Comparison of ENCODE assay signal across 20 cellular contexts in the genomic region with DNA sequence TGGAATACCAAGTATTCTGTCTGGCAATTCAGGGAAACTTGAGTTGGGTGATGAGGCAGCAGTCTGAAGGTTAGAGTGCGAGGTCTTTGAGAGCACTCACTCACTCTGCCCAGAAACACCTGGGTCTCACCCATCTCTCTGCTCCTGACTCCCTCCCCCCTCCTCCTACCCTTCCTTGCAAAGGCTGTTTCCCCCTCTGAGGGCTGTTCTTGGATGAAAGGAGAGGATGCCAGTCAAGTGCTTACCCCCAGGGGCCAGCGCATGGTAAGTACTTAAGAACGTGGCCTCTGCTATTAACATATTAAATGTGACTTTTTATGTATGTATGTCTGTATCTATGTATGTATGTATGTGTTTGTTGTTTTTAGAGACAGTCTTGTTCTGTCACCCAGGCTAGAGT. TPM values are rescaled to one million over a fixed set of nuclear protein-coding genes. Genes with fewer than 3 reads are reported as not detected.
DNase-seq lines count a peak whose midpoint lies in the region; ATAC-seq, FAIRE-seq and TF ChIP-seq lines count a peak whose summit lies in the region.
"Had no signal": no experiment of that assay in that cellular context is flagged by ENCODE, and none has a peak within 500 bp of the region (broad histone marks: within the 10 kb centered on the region; RNA-seq: fewer than 3 reads in every experiment).

No MANE protein-coding gene starts in this region.

- H3K27ac ChIP-seq in H1 (ENCODE audit: low read depth, low read length), result 0 out of 2 replicates have a peak overlapping the region, but pooled peaks have one; percentile 18

- H3K27ac Mint-ChIP-seq in stimulated activated naive B cell treated with anti-CD40 and anti-IgM and Interleukin-4, amounts not matched to agents 10 μg/mL and 1 μg/mL and 100 μg/mL, for 72 hours, result peak overlapping the region; percentile 31
- no peak overlapping the region for H3K27ac Mint-ChIP-seq in activated T-helper 2 cell treated with anti-CD3 and anti-CD28 coated beads, Interferon-gamma antibody, Interleukin-2, Interleukin-4, amounts not matched to agents 10 μg/mL and 5 μg/mL and 100 μg/mL, durations not matched to agents 14 hours and 24 hours and 36 hours
- H3K27ac Mint-ChIP-seq: CD4-positive, alpha-beta T cell had no signal

- ATAC-seq in stimulated activated naive B cell treated with anti-CD40 and anti-IgM and Interleukin-4, amounts not matched to agents 10 μg/mL and 1 μg/mL and 100 μg/mL, for 72 hours (replicated peaks), result no peak
- no peak for ATAC-seq in HG02623 (IDR thresholded peaks at IDR 0.05; ENCODE audit: unreplicated experiment)
- ATAC-seq: left colon had no signal

- no peak overlapping the region for H4K5ac ChIP-seq in H1 (ENCODE audit: insufficient read length, low read depth, low read length)

- H3K18ac ChIP-seq in H1 (ENCODE audit: extremely low read depth, low read length), result no peak overlapping the region

- no peak for TF ChIP-seq EP300 in H1 (IDR thresholded peaks at IDR 0.05; ENCODE audit: borderline replicate concordance in 1 of 2, low read depth in 2 of 2, low read length in 2 of 2)

- no peaks in the 10 kb centered on the region for H3K36me3 ChIP-seq in H1 (ENCODE audit: control insufficient read depth in 2 of 4, insufficient read depth in 4 of 4, low read length in 3 of 4)
- H3K36me3 ChIP-seq: tibial nerve had no signal

- peaks cover 25 to 47% (median 35%) of the 10 kb centered on the region in 4 experiments for H3K4me1 ChIP-seq in H1 (replicated peaks in 1 of 4; ENCODE audit: control insufficient read depth in 3 of 4, insufficient read depth in 4 of 4, low read length in 3 of 4)

- H2AK5ac ChIP-seq in H1 (ENCODE audit: low read depth, low read length), result peak overlapping the region; percentile 5; the same call in 1 of the 2 replicates

- H3K4me2 ChIP-seq in H1 (ENCODE audit: insufficient read depth in 1 of 2, low read depth in 2 of 2, low read length in 2 of 2), result peak overlapping the region; percentile 30 to 55

- peaks cover 0 to 61% of the 10 kb centered on the region in 2 experiments for H3K79me2 ChIP-seq in H1 (ENCODE audit: control insufficient read depth in 1 of 2, insufficient read depth in 2 of 2, low read length in 2 of 2)

- H2BK120ac ChIP-seq in H1 (replicated peaks; ENCODE audit: low read depth, low read length), result no peak overlapping the region

- peak in 1 of 2 experiments; percentile 10; a peak in 1 of 4 replicates for TF ChIP-seq RAD21 in H1 (IDR thresholded peaks at IDR 0.05 in 1 of 2, conservative IDR thresholded peaks at IDR 0.05 in 1 of 2; ENCODE audit: low read depth in 2 of 2, low read length in 2 of 2)

- no peak overlapping the region for H3K23ac ChIP-seq in H1 (ENCODE audit: insufficient read length)

- no peak overlapping the region; a peak in 1 of 7 replicates for H3K9ac ChIP-seq in H1 (replicated peaks in 1 of 4; ENCODE audit: extremely low read depth in 1 of 4, low read depth in 3 of 4, low read length in 3 of 4)

- H2BK15ac ChIP-seq in H1 (ENCODE audit: low read length), result no peak overlapping the region

- H2AFZ ChIP-seq in H1 (ENCODE audit: low read length), result no peak overlapping the region

- no peak overlapping the region for H3K56ac ChIP-seq in H1 (replicated peaks; ENCODE audit: insufficient read length, low read depth, low read length)

- peaks cover 0 to 4% of the 10 kb centered on the region in 2 experiments for H4K20me1 ChIP-seq in H1 (replicated peaks in 1 of 2; ENCODE audit: control insufficient read depth in 1 of 2, insufficient read depth in 2 of 2, low read length in 2 of 2)

- H3K4me1 Mint-ChIP-seq in stimulated activated naive B cell treated with anti-CD40 and anti-IgM and Interleukin-4, amounts not matched to agents 10 μg/mL and 1 μg/mL and 100 μg/mL, for 72 hours, result peaks cover 63 to 92% of the 10 kb centered on the region in 2 donors
- H3K4me1 Mint-ChIP-seq in activated T-helper 2 cell treated with anti-CD3 and anti-CD28 coated beads, Interferon-gamma antibody, Interleukin-2, Interleukin-4, amounts not matched to agents 10 μg/mL and 5 μg/mL and 100 μg/mL, durations not matched to agents 14 hours and 24 hours and 36 hours (ENCODE audit: low read depth), result no peaks in the 10 kb centered on the region

- CTCF ChIA-PET in H1 (lab: Charles Lee; ENCODE audit: partially characterized antibody), result interaction anchor here (4.1 to 4.3 kb wide), 2 partner anchors 57 to 61 kb away, joined by 11 to 24 read pairs; no protein-coding TSS in a partner anchor

- peaks cover 8% of the 10 kb centered on the region; the same call in 1 of the 2 replicates for H3K23me2 ChIP-seq in H1 (ENCODE audit: low read depth, low read length)

- no peak overlapping the region for H3K14ac ChIP-seq in H1 (ENCODE audit: insufficient read length)

- H3K36me3 Mint-ChIP-seq in stimulated activated naive B cell treated with anti-CD40 and anti-IgM and Interleukin-4, amounts not matched to agents 10 μg/mL and 1 μg/mL and 100 μg/mL, for 72 hours, result peaks cover 36 to 52% of the 10 kb centered on the region in 2 donors
- H3K36me3 Mint-ChIP-seq in activated T-helper 2 cell treated with anti-CD3 and anti-CD28 coated beads, Interferon-gamma antibody, Interleukin-2, Interleukin-4, amounts not matched to agents 10 μg/mL and 5 μg/mL and 100 μg/mL, durations not matched to agents 14 hours and 24 hours and 36 hours (ENCODE audit: low read depth), result no peaks in the 10 kb centered on the region

- no peaks in the 10 kb centered on the region for H3K27me3 Mint-ChIP-seq in stimulated activated naive B cell treated with anti-CD40 and anti-IgM and Interleukin-4, amounts not matched to agents 10 μg/mL and 1 μg/mL and 100 μg/mL, for 72 hours
- H3K27me3 Mint-ChIP-seq in activated T-helper 2 cell treated with anti-CD3 and anti-CD28 coated beads, Interferon-gamma antibody, Interleukin-2, Interleukin-4, amounts not matched to agents 10 μg/mL and 5 μg/mL and 100 μg/mL, durations not matched to agents 14 hours and 24 hours and 36 hours (ENCODE audit: low read depth), result no peaks in the 10 kb centered on the region
- H3K27me3 Mint-ChIP-seq: CD4-positive, alpha-beta T cell had no signal

- intact Hi-C loops in activated T-helper 2 cell treated with anti-CD3 and anti-CD28 coated beads, Interferon-gamma antibody, Interleukin-2, Interleukin-4, amounts not matched to agents 10 μg/mL and 5 μg/mL and 100 μg/mL, durations not matched to agents 14 hours and 24 hours and 36 hours (cut with micrococcal nuclease), result no loop called here

- 0 out of 2 replicates have a peak overlapping the region, but pooled peaks have one; percentile 76 for H2BK20ac ChIP-seq in H1 (ENCODE audit: low read length)

- H3K4me3 Mint-ChIP-seq in stimulated activated naive B cell treated with anti-CD40 and anti-IgM and Interleukin-4, amounts not matched to agents 10 μg/mL and 1 μg/mL and 100 μg/mL, for 72 hours, result no peak overlapping the region
- H3K4me3 Mint-ChIP-seq in activated T-helper 2 cell treated with anti-CD3 and anti-CD28 coated beads, Interferon-gamma antibody, Interleukin-2, Interleukin-4, amounts not matched to agents 10 μg/mL and 5 μg/mL and 100 μg/mL, durations not matched to agents 14 hours and 24 hours and 36 hours (ENCODE audit: low read depth), result no peak overlapping the region
- H3K4me3 Mint-ChIP-seq: CD4-positive, alpha-beta T cell had no signal

- peak overlapping the region; percentile 76; the same call in 1 of the 2 replicates for H2BK5ac ChIP-seq in H1 (ENCODE audit: low read depth, low read length)

- H4K8ac ChIP-seq in H1 (ENCODE audit: extremely low read depth, insufficient read depth, low read length), result no peak overlapping the region

- H3K4ac ChIP-seq in H1 (replicated peaks; ENCODE audit: insufficient read length, low read depth, low read length), result no peak overlapping the region

- DNase-seq in NCI-H2171 treated with DMSO at 0.1 percent for 48 hours (lab: John Stamatoyannopoulos, UW), result peak; percentile 14
- no peak for DNase-seq in NCI-H2171 (lab: John Stamatoyannopoulos, UW)
- DNase-seq in NCI-H2227 treated with DMSO at 0.1 percent for 48 hours (lab: John Stamatoyannopoulos, UW), result peak; percentile 63
- no peak for DNase-seq in H1 (ENCODE audit: low read depth in 1 of 2, low spot score in 2 of 2)
- DNase-seq in stimulated activated naive B cell treated with anti-CD40 and anti-IgM and Interleukin-4, amounts not matched to agents 10 μg/mL and 1 μg/mL and 100 μg/mL, for 72 hours, result no peak
- DNase-seq in NCI-H2196 (lab: John Stamatoyannopoulos, UW; ENCODE audit: unreplicated experiment), result no peak
- DNase-seq in activated T-helper 2 cell treated with anti-CD3 and anti-CD28 coated beads, Interferon-gamma antibody, Interleukin-2, Interleukin-4, amounts not matched to agents 10 μg/mL and 5 μg/mL and 100 μg/mL, durations not matched to agents 14 hours and 24 hours and 36 hours (ENCODE audit: low spot score), result no peak
- DNase-seq: activated CD4-positive, alpha-beta T cell treated with anti-CD3 and anti-CD28 coated beads for 4 hours; activated CD8-positive, alpha-beta memory T cell treated with anti-CD3 and anti-CD28 coated beads, Interleukin-2, amount 50 U/mL, for 48 hours; activated naive CD4-positive, alpha-beta T cell; aorta; CD4-positive, alpha-beta T cell; KBM-7; left colon; NCI-H1048; retina; stimulated activated naive CD4-positive, alpha-beta T cell had no signal

- no peaks in the 10 kb centered on the region for H3K27me3 ChIP-seq in H1 (replicated peaks in 1 of 4; ENCODE audit: control insufficient read depth in 3 of 4, extremely low read depth in 1 of 4, insufficient read depth in 3 of 4, low read length in 3 of 4)
- H3K27me3 ChIP-seq: tibial nerve had no signal

- TF ChIP-seq POLR2A in H1 (IDR thresholded peaks at IDR 0.05; ENCODE audit: control extremely low read depth in 1 of 2, low read depth in 2 of 2, low read length in 2 of 2), result no peak

- H3K9me3 ChIP-seq in H1 (ENCODE audit: insufficient read depth in 2 of 2, low read depth in 1 of 2, low read length in 1 of 2), result no peaks in the 10 kb centered on the region

- TF ChIP-seq CTCF in H1 (IDR thresholded peaks at IDR 0.05; ENCODE audit: control extremely low read depth in 1 of 3, insufficient read depth in 1 of 3, low read depth in 1 of 3, low read length in 3 of 3), result no peak

- POLR2A ChIA-PET in H1 (lab: Charles Lee; ENCODE audit: partially characterized antibody), result interaction anchor here (1.2 to 2.5 kb wide), 2 partner anchors 23 to 79 kb away, joined by 3 to 9 read pairs; partner anchors contain the start of genes SIPA1L3 and WDR87

- peaks cover 34% of the 10 kb centered on the region for H3K79me1 ChIP-seq in H1 (ENCODE audit: low read depth, low read length)

- 49% methylated on average over 3 of the region's 3 CpGs; no CpG with 5 or more reads in 1 of the 2 experiments for WGBS in H1 (ENCODE audit: extremely low coverage in 1 of 2, insufficient coverage in 1 of 2, insufficient read length in 1 of 2, insufficient replicate concordance in 2 of 2, low coverage in 1 of 2, low lambda C conversion rate in 2 of 2, missing lambda C conversion rate in 1 of 2), 2 experiments

- H2BK12ac ChIP-seq in H1 (ENCODE audit: low read depth, low read length), result 0 out of 2 replicates have a peak overlapping the region, but pooled peaks have one; percentile 11

- peak overlapping the region in 2 of 4 experiments; percentile 5 to 27; a peak in 3 of 8 replicates for H3K4me3 ChIP-seq in H1 (ENCODE audit: extremely low read depth in 1 of 4, insufficient read depth in 2 of 4, low read depth in 3 of 4, low read length in 4 of 4)
- H3K4me3 ChIP-seq: tibial nerve had no signal

- peaks cover 0 to 4% of the 10 kb centered on the region in 2 donors for H3K9me3 Mint-ChIP-seq in stimulated activated naive B cell treated with anti-CD40 and anti-IgM and Interleukin-4, amounts not matched to agents 10 μg/mL and 1 μg/mL and 100 μg/mL, for 72 hours
- H3K9me3 Mint-ChIP-seq in activated T-helper 2 cell treated with anti-CD3 and anti-CD28 coated beads, Interferon-gamma antibody, Interleukin-2, Interleukin-4, amounts not matched to agents 10 μg/mL and 5 μg/mL and 100 μg/mL, durations not matched to agents 14 hours and 24 hours and 36 hours, result peaks cover under 1% of the 10 kb centered on the region
- H3K9me3 Mint-ChIP-seq: CD4-positive, alpha-beta T cell had no signal

- H4K91ac ChIP-seq in H1 (replicated peaks; ENCODE audit: insufficient read length, low read length), result no peak overlapping the region

- no peak for FAIRE-seq in H1 (lab: Jason Lieb, UNC)
- FAIRE-seq: A204.1 had no signal

RNA-seq across cellular contexts. Expression of gene SIPA1L3, which starts 22.5 kb away (rescaled TPM):
- total RNA-seq in H1 (2021; fragmentation: NEBNext Ultra II Directional; extraction: Animal tissue kit (Norgen Biotek cat#: 25700)), result 43.0 and 54.9 TPM in 2 replicates
- polyA plus RNA-seq in H1 (2011; rRNA removed), result 15.0 and 20.7 TPM in 2 replicates
- 6.4 TPM for polyA plus RNA-seq in H1 (2011; cell fraction: cytosol; rRNA removed)
- 18.8 TPM for polyA plus RNA-seq in H1 (2011; cell fraction: nucleus; rRNA removed)
- 20.8 to 28.2 TPM (median 23.1 TPM) in 4 replicates for polyA plus RNA-seq in H1 (2012, experiment 1 of 2)
- polyA plus RNA-seq in H1 (2012, experiment 2 of 2), result 11.1 TPM
- polyA plus RNA-seq in H1 (2013, experiment 1 of 2), result 13.0 TPM
- polyA plus RNA-seq in H1 (2013, experiment 2 of 2), result 12.9 TPM
- polyA minus RNA-seq in H1 (2011; rRNA and poly(A)+ RNA removed), result 29.1 and 30.5 TPM in 2 replicates
- polyA minus RNA-seq in H1 (2011; cell fraction: cytosol; rRNA and poly(A)+ RNA removed), result 25.5 TPM
- polyA minus RNA-seq in H1 (2011; cell fraction: nucleus; rRNA and poly(A)+ RNA removed), result 35.5 TPM
- total RNA-seq in activated T-helper 2 cell treated with anti-CD3 and anti-CD28 coated beads, Interferon-gamma antibody, Interleukin-2, Interleukin-4, amounts not matched to agents 10 μg/mL and 5 μg/mL and 100 μg/mL, durations not matched to agents 14 hours and 24 hours and 36 hours, result 15.6 and 15.9 TPM in 2 replicates

RNA-seq across cellular contexts. Expression of gene WDR87, which starts 23.1 kb away (rescaled TPM):
- not detected in 2 replicates for total RNA-seq in H1 (2021; fragmentation: NEBNext Ultra II Directional; extraction: Animal tissue kit (Norgen Biotek cat#: 25700))
- not detected in 2 replicates for polyA plus RNA-seq in H1 (2011; rRNA removed)
- not detected for polyA plus RNA-seq in H1 (2011; cell fraction: cytosol; rRNA removed)
- polyA plus RNA-seq in H1 (2011; cell fraction: nucleus; rRNA removed), result 0.01 TPM
- polyA plus RNA-seq in H1 (2012, experiment 1 of 2), result 0.01 TPM in 1 of 4 replicates, not detected in the others
- not detected for polyA plus RNA-seq in H1 (2012, experiment 2 of 2)
- polyA plus RNA-seq in H1 (2013, experiment 1 of 2), result under 0.01 TPM
- polyA plus RNA-seq in H1 (2013, experiment 2 of 2), result not detected
- polyA minus RNA-seq in H1 (2011; rRNA and poly(A)+ RNA removed), result not detected in 2 replicates
- polyA minus RNA-seq in H1 (2011; cell fraction: cytosol; rRNA and poly(A)+ RNA removed), result not detected
- polyA minus RNA-seq in H1 (2011; cell fraction: nucleus; rRNA and poly(A)+ RNA removed), result not detected
- not detected in 2 replicates for total RNA-seq in activated T-helper 2 cell treated with anti-CD3 and anti-CD28 coated beads, Interferon-gamma antibody, Interleukin-2, Interleukin-4, amounts not matched to agents 10 μg/mL and 5 μg/mL and 100 μg/mL, durations not matched to agents 14 hours and 24 hours and 36 hours
- total RNA-seq: aorta; CD4-positive, alpha-beta T cell; left colon; tibial nerve had no signal
- polyA plus RNA-seq: aorta had no signal

Comparison
In these comparisons a context has a peak if more than half of its experiments do, and no peak if none do; other contexts are left out.
1. DNase-seq: peak in NCI-H2171 treated with DMSO at 0.1 percent for 48 hours (single experiment) and NCI-H2227 treated with DMSO at 0.1 percent for 48 hours (single experiment); none in NCI-H2171 (single experiment), H1 (0 of 2), stimulated activated naive B cell treated with anti-CD40 and anti-IgM and Interleukin-4, amounts not matched to agents 10 μg/mL and 1 μg/mL and 100 μg/mL, for 72 hours (single experiment), NCI-H2196 (single experiment) and activated T-helper 2 cell treated with anti-CD3 and anti-CD28 coated beads, Interferon-gamma antibody, Interleukin-2, Interleukin-4, amounts not matched to agents 10 μg/mL and 5 μg/mL and 100 μg/mL, durations not matched to agents 14 hours and 24 hours and 36 hours (single experiment).